1 cellular context compared by ENCODE assay signal in the genomic region with DNA sequence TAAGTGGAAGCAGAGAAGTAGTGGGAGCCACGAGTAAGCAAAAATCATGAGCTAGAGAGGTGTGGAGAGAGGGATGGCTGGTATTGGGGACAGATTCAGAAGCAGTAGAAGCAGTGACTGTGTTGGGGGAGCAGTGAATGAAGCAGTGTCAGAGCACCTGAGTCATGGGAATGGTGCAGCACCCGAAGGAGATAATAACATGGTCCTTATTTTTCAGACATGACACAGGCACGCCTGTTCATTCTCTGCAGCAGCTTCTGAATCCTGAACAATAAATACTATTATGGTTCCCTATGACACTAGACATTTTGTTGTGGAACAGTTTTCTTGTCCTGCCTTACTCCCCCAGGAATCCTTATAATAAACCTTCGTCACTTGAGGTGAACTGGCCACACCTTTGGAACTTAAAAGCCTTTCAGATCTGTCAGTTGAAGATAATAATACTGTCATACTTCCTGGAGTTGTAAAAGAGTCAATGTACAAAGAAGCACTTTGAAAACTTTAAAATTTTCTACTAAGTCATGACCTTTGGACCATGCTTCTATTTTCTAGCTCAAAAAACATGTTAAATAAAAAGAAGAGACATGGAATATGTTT.
TF ChIP-seq lines count a peak whose summit lies in the region.

No MANE protein-coding gene starts in this region.

TF ChIP-seq in GM12878, 131 proteins besides CTCF, POLR2A, EP300 and RAD21:
- TF ChIP-seq CEBPZ (IDR thresholded peaks at IDR 0.05; ENCODE audit: low read depth, low read length): no peak
- TF ChIP-seq, protein P1, sequence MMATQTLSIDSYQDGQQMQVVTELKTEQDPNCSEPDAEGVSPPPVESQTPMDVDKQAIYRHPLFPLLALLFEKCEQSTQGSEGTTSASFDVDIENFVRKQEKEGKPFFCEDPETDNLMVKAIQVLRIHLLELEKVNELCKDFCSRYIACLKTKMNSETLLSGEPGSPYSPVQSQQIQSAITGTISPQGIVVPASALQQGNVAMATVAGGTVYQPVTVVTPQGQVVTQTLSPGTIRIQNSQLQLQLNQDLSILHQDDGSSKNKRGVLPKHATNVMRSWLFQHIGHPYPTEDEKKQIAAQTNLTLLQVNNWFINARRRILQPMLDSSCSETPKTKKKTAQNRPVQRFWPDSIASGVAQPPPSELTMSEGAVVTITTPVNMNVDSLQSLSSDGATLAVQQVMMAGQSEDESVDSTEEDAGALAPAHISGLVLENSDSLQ (IDR thresholded peaks at IDR 0.05): no peak
- TF ChIP-seq, protein P2, sequence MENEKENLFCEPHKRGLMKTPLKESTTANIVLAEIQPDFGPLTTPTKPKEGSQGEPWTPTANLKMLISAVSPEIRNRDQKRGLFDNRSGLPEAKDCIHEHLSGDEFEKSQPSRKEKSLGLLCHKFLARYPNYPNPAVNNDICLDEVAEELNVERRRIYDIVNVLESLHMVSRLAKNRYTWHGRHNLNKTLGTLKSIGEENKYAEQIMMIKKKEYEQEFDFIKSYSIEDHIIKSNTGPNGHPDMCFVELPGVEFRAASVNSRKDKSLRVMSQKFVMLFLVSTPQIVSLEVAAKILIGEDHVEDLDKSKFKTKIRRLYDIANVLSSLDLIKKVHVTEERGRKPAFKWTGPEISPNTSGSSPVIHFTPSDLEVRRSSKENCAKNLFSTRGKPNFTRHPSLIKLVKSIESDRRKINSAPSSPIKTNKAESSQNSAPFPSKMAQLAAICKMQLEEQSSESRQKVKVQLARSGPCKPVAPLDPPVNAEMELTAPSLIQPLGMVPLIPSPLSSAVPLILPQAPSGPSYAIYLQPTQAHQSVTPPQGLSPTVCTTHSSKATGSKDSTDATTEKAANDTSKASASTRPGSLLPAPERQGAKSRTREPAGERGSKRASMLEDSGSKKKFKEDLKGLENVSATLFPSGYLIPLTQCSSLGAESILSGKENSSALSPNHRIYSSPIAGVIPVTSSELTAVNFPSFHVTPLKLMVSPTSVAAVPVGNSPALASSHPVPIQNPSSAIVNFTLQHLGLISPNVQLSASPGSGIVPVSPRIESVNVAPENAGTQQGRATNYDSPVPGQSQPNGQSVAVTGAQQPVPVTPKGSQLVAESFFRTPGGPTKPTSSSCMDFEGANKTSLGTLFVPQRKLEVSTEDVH (IDR thresholded peaks at IDR 0.05; ENCODE audit: low read depth, partially characterized antibody): no peak
- no peak for TF ChIP-seq JUNB (IDR thresholded peaks at IDR 0.05)
- TF ChIP-seq SKIL (IDR thresholded peaks at IDR 0.05; ENCODE audit: low read depth, poor library complexity, severe bottlenecking): no peak
- no peak for TF ChIP-seq ATF2 (IDR thresholded peaks at IDR 0.05; ENCODE audit: low read length)
- no peak for TF ChIP-seq CBFB (IDR thresholded peaks at IDR 0.05; ENCODE audit: low read depth)
- TF ChIP-seq CBX5 (IDR thresholded peaks at IDR 0.05; ENCODE audit: low read depth): no peak
- TF ChIP-seq BHLHE40 (IDR thresholded peaks at IDR 0.05; ENCODE audit: borderline replicate concordance in 1 of 2, low read depth in 2 of 2, low read length in 1 of 2): no peak
- no peak for TF ChIP-seq ZNF384 (IDR thresholded peaks at IDR 0.05; ENCODE audit: borderline replicate concordance, low read depth, low read length)
